8 cellular contexts compared by ENCODE assay signal in the genomic region with DNA sequence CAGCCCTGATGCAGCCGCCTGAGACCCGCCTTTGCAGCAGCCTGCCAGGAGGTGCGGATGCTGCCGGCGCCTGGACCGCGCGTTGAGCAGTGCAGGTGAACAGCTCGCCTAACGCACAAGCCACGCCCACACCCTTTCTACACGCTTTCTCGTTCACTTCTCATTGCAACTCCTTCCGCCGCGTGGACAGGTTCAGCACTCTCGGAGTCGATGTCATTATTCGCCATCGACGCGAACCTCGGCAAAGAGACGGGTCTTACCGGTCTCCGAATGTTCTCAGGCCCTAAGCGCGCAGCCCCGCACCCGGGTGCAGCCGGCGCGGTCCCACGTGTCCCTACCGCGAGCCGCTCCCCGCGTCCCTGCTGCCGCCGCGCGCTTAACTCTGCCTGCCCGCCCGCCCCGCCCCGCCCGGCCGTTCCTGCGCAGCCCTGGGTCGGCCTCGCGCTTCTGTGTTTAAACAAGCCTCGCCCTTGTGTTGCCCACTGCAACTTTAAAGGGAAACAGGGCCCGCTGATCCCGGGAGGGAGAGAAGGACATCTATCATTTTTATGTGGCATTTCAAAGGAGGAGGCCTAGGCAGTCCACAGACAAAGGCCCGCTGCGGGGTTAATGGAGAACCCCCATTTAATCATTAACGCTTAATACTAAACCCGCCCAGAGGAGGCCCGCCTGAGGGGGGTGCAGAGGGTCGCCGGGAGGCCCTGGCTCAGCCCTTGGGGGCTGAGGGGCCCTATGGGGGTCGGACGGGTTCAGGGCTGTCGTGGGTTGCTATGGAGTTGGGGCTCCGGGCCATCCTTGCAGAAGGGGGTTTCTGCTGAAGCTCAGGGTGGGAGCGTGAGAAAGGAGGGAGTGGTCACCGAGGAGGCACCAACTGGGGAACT.
A peak's percentile ranks its signal among the peaks of the same experiment; 100 is the strongest.
DNase-seq lines count a peak whose midpoint lies in the region; ATAC-seq and TF ChIP-seq lines count a peak whose summit lies in the region.

No MANE protein-coding gene starts in this region.

- no peaks in the 10 kb centered on the region for H3K27me3 ChIP-seq in ascending aorta

- ATAC-seq in GM18870 (IDR thresholded peaks at IDR 0.05; ENCODE audit: unreplicated experiment), result no peak
- ATAC-seq in GM18519 (IDR thresholded peaks at IDR 0.05; ENCODE audit: low FRiP score, unreplicated experiment), result no peak
- ATAC-seq in HG02678 (IDR thresholded peaks at IDR 0.05; ENCODE audit: unreplicated experiment), result no peak

- intact Hi-C loops in ascending aorta (cut with DNase I), result no loop called here

- H3K4me1 ChIP-seq in ascending aorta, result no peaks in the 10 kb centered on the region

- TF ChIP-seq CTCF in ascending aorta (IDR thresholded peaks at IDR 0.05), result no peak

- DNase-seq in COR-L47 (lab: John Stamatoyannopoulos, UW) (peak; percentile 78), NCI-H1105 (lab: John Stamatoyannopoulos, UW) (peak; percentile 52), ascending aorta (ENCODE audit: low spot score in 2 of 2) (peak in 1 of 2 donors; percentile 49), kidney glomerular epithelial cell (lab: John Stamatoyannopoulos, UW) (peak; percentile 45)
- DNase-seq in stimulated activated CD4-positive, alpha-beta T cell treated with anti-CD3 and anti-CD28 coated beads, Interleukin-15, amount 100 ng/mL, for 48 hours (ENCODE audit: low read depth in 2 of 2), result peak; percentile 1 to 2

- peak overlapping the region; percentile 47 to 50 for H3K4me3 ChIP-seq in ascending aorta

- no peaks in the 10 kb centered on the region for H3K9me3 ChIP-seq in ascending aorta

- no peaks in the 10 kb centered on the region for H3K36me3 ChIP-seq in ascending aorta

- no peak overlapping the region for H3K27ac ChIP-seq in ascending aorta
